Comparison of ENCODE assay signal across 1 cellular context in genomic region chr6:56076033-56076432, GRCh38.
TF ChIP-seq lines count a peak whose summit lies in the region.

No MANE protein-coding gene starts in this region.

TF ChIP-seq in HCT116, 20 proteins besides CTCF, POLR2A, EP300 and RAD21 (continued from another document):
- TF ChIP-seq REST (IDR thresholded peaks at IDR 0.05; ENCODE audit: low read depth) (no peak), TCF7L2 (IDR thresholded peaks at IDR 0.05; ENCODE audit: borderline replicate concordance, extremely low read depth, insufficient read depth, insufficient read length) (no peak)
